In the genomic region with DNA sequence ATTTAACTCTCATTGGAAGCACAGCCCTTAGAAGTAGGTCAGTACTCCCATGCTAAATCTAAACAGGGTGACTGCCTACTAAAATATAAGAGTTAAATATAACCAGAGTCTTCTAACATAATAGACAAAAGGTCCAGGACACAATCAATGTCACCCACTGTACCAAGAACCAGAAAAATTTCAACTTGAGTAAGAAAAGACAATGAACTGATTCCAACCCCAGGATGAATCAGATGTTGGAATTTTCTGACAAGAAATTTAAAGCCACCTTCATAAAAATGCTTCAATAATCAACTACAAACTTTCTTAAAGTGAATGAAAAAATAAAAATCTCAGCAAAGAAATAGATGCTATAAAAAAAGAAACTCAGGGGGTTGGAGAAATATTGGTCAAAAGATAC, we compare ENCODE assay signal across 21 cellular contexts.
DNase-seq lines count a peak whose midpoint lies in the region; ATAC-seq and TF ChIP-seq lines count a peak whose summit lies in the region.
"Had no signal": no experiment of that assay in that cellular context is flagged by ENCODE, and none has a peak within 500 bp of the region (broad histone marks: within the 10 kb centered on the region; RNA-seq: fewer than 3 reads in every experiment).

No MANE protein-coding gene starts in this region.

- no peaks in the 10 kb centered on the region for H3K36me3 ChIP-seq in SK-N-SH (replicated peaks in 1 of 2; ENCODE audit: control insufficient read depth in 1 of 2, insufficient read depth in 2 of 2, low read length in 1 of 2)
- no peaks in the 10 kb centered on the region for H3K36me3 ChIP-seq in GM23248 (ENCODE audit: low read depth)
- no peaks in the 10 kb centered on the region for H3K36me3 ChIP-seq in adipocyte (ENCODE audit: control insufficient read depth, insufficient read depth, low read length, severe bottlenecking)
- H3K36me3 ChIP-seq in tibial artery = no peaks in the 10 kb centered on the region
- H3K36me3 ChIP-seq: BE2C, HAP-1 had no signal

- TF ChIP-seq EP300 in SK-N-SH (IDR thresholded peaks at IDR 0.05; ENCODE audit: borderline replicate concordance in 1 of 2, low read depth in 1 of 2, low read length in 1 of 2) = no peak

- H3K79me2 ChIP-seq in SK-N-SH (ENCODE audit: insufficient read depth) (no peaks in the 10 kb centered on the region), GM23248 (ENCODE audit: insufficient read depth) (no peaks in the 10 kb centered on the region)

- POLR2A ChIA-PET in SK-N-SH (lab: Yijun Ruan, JAX) = no interaction called here

- H3K27me3 ChIP-seq in SK-N-SH (ENCODE audit: insufficient read depth) = no peaks in the 10 kb centered on the region
- no peaks in the 10 kb centered on the region for H3K27me3 ChIP-seq in GM23248 (replicated peaks; ENCODE audit: insufficient read depth)
- H3K27me3 ChIP-seq in adipocyte (replicated peaks; ENCODE audit: control insufficient read depth, insufficient read depth, low read length) = no peaks in the 10 kb centered on the region
- H3K27me3 ChIP-seq in tibial artery = no peaks in the 10 kb centered on the region
- H3K27me3 ChIP-seq: BE2C had no signal

- H2AFZ ChIP-seq in SK-N-SH (ENCODE audit: low read depth) (no peak overlapping the region), GM23248 (no peak overlapping the region)

- DNase-seq in SK-N-SH = no peak
- DNase-seq in GM23248 = peak; percentile 45
- DNase-seq in adipocyte (ENCODE audit: low read depth) = no peak
- DNase-seq in renal cortical epithelial cell (ENCODE audit: low read depth) = peak; percentile 64
- no peak for DNase-seq in NCI-H1105 (lab: John Stamatoyannopoulos, UW)
- no peak for DNase-seq in tibial artery
- DNase-seq in KG1 (lab: John Stamatoyannopoulos, UW) = no peak
- DNase-seq: ACHN; AML-193; BE2C; C1 segment of cervical spinal cord; Calu3; CD4-positive, alpha-beta memory T cell; COR-L47; DMS53; DMS79 treated with DMSO at 0.1 percent for 48 hours; GF-D8; GOT3 had no signal

- H4K20me1 ChIP-seq in SK-N-SH (ENCODE audit: insufficient read depth) (no peaks in the 10 kb centered on the region), GM23248 (ENCODE audit: insufficient read depth) (no peaks in the 10 kb centered on the region)

- H3K27ac ChIP-seq in SK-N-SH (ENCODE audit: low read depth in 2 of 2, low read length in 1 of 2) = no peak overlapping the region
- no peak overlapping the region for H3K27ac ChIP-seq in GM23248
- no peak overlapping the region for H3K27ac ChIP-seq in tibial artery
- H3K27ac ChIP-seq: 22Rv1 had no signal

- TF ChIP-seq CTCF in SK-N-SH (IDR thresholded peaks at IDR 0.05) = no peak
- no peak for TF ChIP-seq CTCF in tibial artery (IDR thresholded peaks at IDR 0.05)

- peaks cover 12% of the 10 kb centered on the region for H3F3A ChIP-seq in SK-N-SH (replicated peaks; ENCODE audit: insufficient read depth)
- peaks cover 11% of the 10 kb centered on the region; the same call in 1 of the 2 replicates for H3F3A ChIP-seq in GM23248 (ENCODE audit: insufficient read depth)

- H3K9me3 ChIP-seq in SK-N-SH = 0 out of 2 replicates have a peak, but pooled peaks cover 7% of the 10 kb centered on the region
- no peaks in the 10 kb centered on the region for H3K9me3 ChIP-seq in GM23248 (ENCODE audit: low read depth)
- H3K9me3 ChIP-seq in adipocyte (ENCODE audit: control insufficient read depth, low read length) = peaks cover 8% of the 10 kb centered on the region
- no peaks in the 10 kb centered on the region for H3K9me3 ChIP-seq in tibial artery
- H3K9me3 ChIP-seq: BE2C, HAP-1 had no signal

- intact Hi-C loops in tibial artery (cut with DNase I; ENCODE audit: low total_unique reads) = no loop called here

- in situ Hi-C loops in GM23248 (cut with MboI) = no loop called here

- H3K4me3 ChIP-seq in SK-N-SH (ENCODE audit: low read depth in 2 of 2, low read length in 1 of 2) = no peak overlapping the region
- no peak overlapping the region for H3K4me3 ChIP-seq in GM23248
- H3K4me3 ChIP-seq in adipocyte (ENCODE audit: low read length) = no peak overlapping the region
- H3K4me3 ChIP-seq in tibial artery = no peak overlapping the region
- H3K4me3 ChIP-seq: HAP-1 had no signal

- H3K9ac ChIP-seq in SK-N-SH = no peak overlapping the region
- no peak overlapping the region for H3K9ac ChIP-seq in GM23248
- peak overlapping the region; percentile 23 for H3K9ac ChIP-seq in adipocyte (ENCODE audit: low read length)

- no peak for ATAC-seq in SK-N-SH treated with all-trans-retinoic acid at 6 μM for 48 hours

- no peak for TF ChIP-seq RAD21 in SK-N-SH (IDR thresholded peaks at IDR 0.05; ENCODE audit: low read length)

- CTCF ChIA-PET in SK-N-SH (lab: Yijun Ruan, JAX) = interaction anchor here (1.4 kb wide), 1 partner anchor 142 kb away, joined by 4 read pairs; no protein-coding TSS in a partner anchor

- H3K4me1 ChIP-seq in SK-N-SH (ENCODE audit: control insufficient read depth in 1 of 2, insufficient read depth in 2 of 2, low read depth in 1 of 2, low read length in 1 of 2) (peaks cover 0 to 27% of the 10 kb centered on the region in 2 experiments; a peak in 3 of 4 replicates), GM23248 (ENCODE audit: insufficient read depth) (peaks cover 49% of the 10 kb centered on the region), adipocyte (ENCODE audit: control insufficient read depth, insufficient read depth, low read length) (peaks cover 37% of the 10 kb centered on the region), tibial artery (peaks cover 0 to 21% (median 19%) of the 10 kb centered on the region in 4 donors)
- H3K4me1 ChIP-seq: BE2C, HAP-1 had no signal

- H3K9me2 ChIP-seq in SK-N-SH (no peaks in the 10 kb centered on the region), GM23248 (ENCODE audit: insufficient read depth) (no peaks in the 10 kb centered on the region)

- H3K4me2 ChIP-seq in SK-N-SH = no peak overlapping the region
- peak overlapping the region; percentile 25 for H3K4me2 ChIP-seq in GM23248 (ENCODE audit: unreplicated experiment)

TF ChIP-seq in SK-N-SH, 30 proteins besides CTCF, POLR2A, EP300 and RAD21:
- TF ChIP-seq JUND (IDR thresholded peaks at IDR 0.05) (no peak), FOSL2 (IDR thresholded peaks at IDR 0.05; ENCODE audit: borderline replicate concordance, low read depth) (peak; percentile 5; the same call in 1 of the 2 replicates), CHD2 (IDR thresholded peaks at IDR 0.05; ENCODE audit: low read length, partially characterized antibody) (no peak)
TF ChIP-seq in SK-N-SH: peak in this region for 1.

TF ChIP-seq in SK-N-SH treated with all-trans-retinoic acid at 6 μM for 48 hours, 23 proteins besides CTCF, POLR2A, EP300 and RAD21 (continues in another document):
- TF ChIP-seq ESRRG (CRISPR knock-in tag; IDR thresholded peaks at IDR 0.05) (no peak), ARNTL (CRISPR knock-in tag; IDR thresholded peaks at IDR 0.05; ENCODE audit: borderline replicate concordance, low read depth) (no peak), ZFP3 (CRISPR knock-in tag; IDR thresholded peaks at IDR 0.05) (no peak), GLIS3 (CRISPR knock-in tag; IDR thresholded peaks at IDR 0.05) (no peak), ZNF8 (CRISPR knock-in tag; IDR thresholded peaks at IDR 0.05) (no peak)
- TF ChIP-seq, protein P1, sequence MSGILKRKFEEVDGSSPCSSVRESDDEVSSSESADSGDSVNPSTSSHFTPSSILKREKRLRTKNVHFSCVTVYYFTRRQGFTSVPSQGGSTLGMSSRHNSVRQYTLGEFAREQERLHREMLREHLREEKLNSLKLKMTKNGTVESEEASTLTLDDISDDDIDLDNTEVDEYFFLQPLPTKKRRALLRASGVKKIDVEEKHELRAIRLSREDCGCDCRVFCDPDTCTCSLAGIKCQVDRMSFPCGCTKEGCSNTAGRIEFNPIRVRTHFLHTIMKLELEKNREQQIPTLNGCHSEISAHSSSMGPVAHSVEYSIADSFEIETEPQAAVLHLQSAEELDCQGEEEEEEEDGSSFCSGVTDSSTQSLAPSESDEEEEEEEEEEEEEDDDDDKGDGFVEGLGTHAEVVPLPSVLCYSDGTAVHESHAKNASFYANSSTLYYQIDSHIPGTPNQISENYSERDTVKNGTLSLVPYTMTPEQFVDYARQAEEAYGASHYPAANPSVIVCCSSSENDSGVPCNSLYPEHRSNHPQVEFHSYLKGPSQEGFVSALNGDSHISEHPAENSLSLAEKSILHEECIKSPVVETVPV (CRISPR knock-in tag; IDR thresholded peaks at IDR 0.05) = no peak
- TF ChIP-seq, protein P2, sequence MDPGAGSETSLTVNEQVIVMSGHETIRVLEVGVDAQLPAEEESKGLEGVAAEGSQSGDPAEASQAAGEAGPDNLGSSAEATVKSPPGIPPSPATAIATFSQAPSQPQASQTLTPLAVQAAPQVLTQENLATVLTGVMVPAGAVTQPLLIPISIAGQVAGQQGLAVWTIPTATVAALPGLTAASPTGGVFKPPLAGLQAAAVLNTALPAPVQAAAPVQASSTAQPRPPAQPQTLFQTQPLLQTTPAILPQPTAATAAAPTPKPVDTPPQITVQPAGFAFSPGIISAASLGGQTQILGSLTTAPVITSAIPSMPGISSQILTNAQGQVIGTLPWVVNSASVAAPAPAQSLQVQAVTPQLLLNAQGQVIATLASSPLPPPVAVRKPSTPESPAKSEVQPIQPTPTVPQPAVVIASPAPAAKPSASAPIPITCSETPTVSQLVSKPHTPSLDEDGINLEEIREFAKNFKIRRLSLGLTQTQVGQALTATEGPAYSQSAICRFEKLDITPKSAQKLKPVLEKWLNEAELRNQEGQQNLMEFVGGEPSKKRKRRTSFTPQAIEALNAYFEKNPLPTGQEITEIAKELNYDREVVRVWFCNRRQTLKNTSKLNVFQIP (CRISPR knock-in tag; IDR thresholded peaks at IDR 0.05; ENCODE audit: borderline replicate concordance, low read depth) = no peak
- TF ChIP-seq, protein P3, sequence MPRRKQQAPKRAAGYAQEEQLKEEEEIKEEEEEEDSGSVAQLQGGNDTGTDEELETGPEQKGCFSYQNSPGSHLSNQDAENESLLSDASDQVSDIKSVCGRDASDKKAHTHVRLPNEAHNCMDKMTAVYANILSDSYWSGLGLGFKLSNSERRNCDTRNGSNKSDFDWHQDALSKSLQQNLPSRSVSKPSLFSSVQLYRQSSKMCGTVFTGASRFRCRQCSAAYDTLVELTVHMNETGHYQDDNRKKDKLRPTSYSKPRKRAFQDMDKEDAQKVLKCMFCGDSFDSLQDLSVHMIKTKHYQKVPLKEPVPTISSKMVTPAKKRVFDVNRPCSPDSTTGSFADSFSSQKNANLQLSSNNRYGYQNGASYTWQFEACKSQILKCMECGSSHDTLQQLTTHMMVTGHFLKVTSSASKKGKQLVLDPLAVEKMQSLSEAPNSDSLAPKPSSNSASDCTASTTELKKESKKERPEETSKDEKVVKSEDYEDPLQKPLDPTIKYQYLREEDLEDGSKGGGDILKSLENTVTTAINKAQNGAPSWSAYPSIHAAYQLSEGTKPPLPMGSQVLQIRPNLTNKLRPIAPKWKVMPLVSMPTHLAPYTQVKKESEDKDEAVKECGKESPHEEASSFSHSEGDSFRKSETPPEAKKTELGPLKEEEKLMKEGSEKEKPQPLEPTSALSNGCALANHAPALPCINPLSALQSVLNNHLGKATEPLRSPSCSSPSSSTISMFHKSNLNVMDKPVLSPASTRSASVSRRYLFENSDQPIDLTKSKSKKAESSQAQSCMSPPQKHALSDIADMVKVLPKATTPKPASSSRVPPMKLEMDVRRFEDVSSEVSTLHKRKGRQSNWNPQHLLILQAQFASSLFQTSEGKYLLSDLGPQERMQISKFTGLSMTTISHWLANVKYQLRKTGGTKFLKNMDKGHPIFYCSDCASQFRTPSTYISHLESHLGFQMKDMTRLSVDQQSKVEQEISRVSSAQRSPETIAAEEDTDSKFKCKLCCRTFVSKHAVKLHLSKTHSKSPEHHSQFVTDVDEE (CRISPR knock-in tag; IDR thresholded peaks at IDR 0.05) = no peak

Comparison
In these comparisons a context has a peak if more than half of its experiments do, and no peak if none do; other contexts are left out.
1. DNase-seq: peak in GM23248 (single experiment) and renal cortical epithelial cell (single experiment); none in SK-N-SH (single experiment), adipocyte (single experiment), NCI-H1105 (single experiment), tibial artery (0 of 2) and KG1 (single experiment).